Comparison of ENCODE assay signal across 9 cellular contexts in genomic region chr14:61342486-61342885, GRCh38. TPM values are rescaled to one million over a fixed set of nuclear protein-coding genes. Genes with fewer than 3 reads are reported as not detected.
DNase-seq lines count a peak whose midpoint lies in the region; ATAC-seq, FAIRE-seq and TF ChIP-seq lines count a peak whose summit lies in the region.
"Had no signal": no experiment of that assay in that cellular context is flagged by ENCODE, and none has a peak within 500 bp of the region (broad histone marks: within the 10 kb centered on the region; RNA-seq: fewer than 3 reads in every experiment).

No MANE protein-coding gene starts in this region.

- H3K27ac ChIP-seq in cardiac muscle cell (peak overlapping the region; percentile 81), small intestine (ENCODE audit: low read depth in 1 of 2, low read length in 1 of 2) (peak overlapping the region; percentile 57 to 65)

- TF ChIP-seq CTCF in cardiac muscle cell (IDR thresholded peaks at IDR 0.05; ENCODE audit: low read depth, low read length), result no peak

- peak overlapping the region; percentile 97 for H3K27ac Mint-ChIP-seq in activated naive CD4-positive, alpha-beta T cell treated with anti-CD3 and anti-CD28 coated beads for 36 hours

- DNase-seq in cardiac muscle cell (ENCODE audit: low read depth in 1 of 2, low spot score in 1 of 2) (no peak), Right ventricle myocardium inferior (ENCODE audit: missing footprints) (no peak), small intestine (peak; percentile 54), superior temporal gyrus (ENCODE audit: extremely low spot score) (no peak), NCI-H82 treated with DMSO at 0.1 percent for 48 hours (lab: John Stamatoyannopoulos, UW; ENCODE audit: unreplicated experiment) (no peak), cerebellar cortex (ENCODE audit: low spot score) (no peak)
- DNase-seq in activated naive CD4-positive, alpha-beta T cell treated with anti-CD3 and anti-CD28 coated beads for 36 hours, result peak; percentile 86
- DNase-seq: MG63 had no signal

- H3K27me3 ChIP-seq in cardiac muscle cell, result no peaks in the 10 kb centered on the region
- H3K27me3 ChIP-seq in small intestine (ENCODE audit: control insufficient read depth in 2 of 2, insufficient read depth in 2 of 2, low read length in 2 of 2), result no peaks in the 10 kb centered on the region
- H3K27me3 ChIP-seq: MG63 had no signal

- peak overlapping the region; percentile 66 for H3K4me3 Mint-ChIP-seq in activated naive CD4-positive, alpha-beta T cell treated with anti-CD3 and anti-CD28 coated beads for 36 hours

- H3K4me1 ChIP-seq in cardiac muscle cell (ENCODE audit: low read depth), result peaks cover 74% of the 10 kb centered on the region
- H3K4me1 ChIP-seq in small intestine (ENCODE audit: control insufficient read depth in 2 of 2, insufficient read depth in 1 of 2, low read depth in 1 of 2, low read length in 1 of 2), result no peaks in the 10 kb centered on the region

- H3K36me3 ChIP-seq in cardiac muscle cell (no peaks in the 10 kb centered on the region), small intestine (ENCODE audit: control insufficient read depth in 2 of 2, insufficient read depth in 2 of 2, low read length in 2 of 2) (no peaks in the 10 kb centered on the region)
- H3K36me3 ChIP-seq: MG63 had no signal

- no peaks in the 10 kb centered on the region for H3K27me3 Mint-ChIP-seq in activated naive CD4-positive, alpha-beta T cell treated with anti-CD3 and anti-CD28 coated beads for 36 hours (ENCODE audit: low read depth)

- intact Hi-C loops in Right ventricle myocardium inferior (cut with DNase I), result no loop called here
- intact Hi-C loops in activated naive CD4-positive, alpha-beta T cell treated with anti-CD3 and anti-CD28 coated beads for 36 hours (cut with micrococcal nuclease), result loop anchor here (1.0 to 5.0 kb wide), 4 partner anchors 9 to 320 kb away; no protein-coding TSS in a partner anchor

- peaks cover 96% of the 10 kb centered on the region for H3K4me1 Mint-ChIP-seq in activated naive CD4-positive, alpha-beta T cell treated with anti-CD3 and anti-CD28 coated beads for 36 hours (ENCODE audit: low read depth)

- H3K9me3 ChIP-seq in cardiac muscle cell (ENCODE audit: low read depth), result no peaks in the 10 kb centered on the region
- H3K9me3 ChIP-seq in small intestine (ENCODE audit: control insufficient read depth, low read depth), result no peaks in the 10 kb centered on the region
- H3K9me3 ChIP-seq: MG63 had no signal

- WGBS in small intestine, 3 donors, result 65 to 88% (median 71%) methylated on average over 5 of the region's 5 CpGs

- H3K9me3 Mint-ChIP-seq in activated naive CD4-positive, alpha-beta T cell treated with anti-CD3 and anti-CD28 coated beads for 36 hours, result no peaks in the 10 kb centered on the region

- H3K4me3 ChIP-seq in cardiac muscle cell (no peak overlapping the region), small intestine (ENCODE audit: low read depth in 1 of 2, low read length in 2 of 2) (no peak overlapping the region)
- H3K4me3 ChIP-seq: MG63 had no signal

- FAIRE-seq in small intestine (lab: Jason Lieb, UNC), result no peak

- no peak for ATAC-seq in Right ventricle myocardium inferior
- ATAC-seq in HG02678 (IDR thresholded peaks at IDR 0.05; ENCODE audit: unreplicated experiment), result no peak

- peaks cover 37% of the 10 kb centered on the region for H3K36me3 Mint-ChIP-seq in activated naive CD4-positive, alpha-beta T cell treated with anti-CD3 and anti-CD28 coated beads for 36 hours (ENCODE audit: low read depth)

- CTCF ChIA-PET in activated naive CD4-positive, alpha-beta T cell treated with anti-CD3 and anti-CD28 coated beads for 36 hours (lab: Charles Lee), result interaction anchor here (0.6 to 2.1 kb wide), 5 partner anchors 10 to 397 kb away, joined by 3 to 6 read pairs (median 3); no protein-coding TSS in a partner anchor

RNA-seq across cellular contexts. Expression of gene PRKCH, which starts 21.1 kb away (rescaled TPM):
- total RNA-seq in cardiac muscle cell (64.0 and 128 TPM in 2 replicates), Right ventricle myocardium inferior (16.4 TPM)
- polyA plus RNA-seq in cardiac muscle cell (51.0 and 113 TPM in 2 replicates), small intestine (10 to 100 TPM; 12.1 to 17.3 (median 13.6) TPM)
- 100 to 1,000 TPM; 149 to 158 TPM for total RNA-seq in activated naive CD4-positive, alpha-beta T cell treated with anti-CD3 and anti-CD28 coated beads for 36 hours

Comparison
In these comparisons a context has a peak if more than half of its experiments do, and no peak if none do; other contexts are left out.
1. DNase-seq: peak in activated naive CD4-positive, alpha-beta T cell treated with anti-CD3 and anti-CD28 coated beads for 36 hours (single experiment) and small intestine (single experiment); none in cardiac muscle cell (0 of 2), Right ventricle myocardium inferior (single experiment), superior temporal gyrus (single experiment), NCI-H82 treated with DMSO at 0.1 percent for 48 hours (single experiment) and cerebellar cortex (single experiment).